8 cellular contexts compared by ENCODE assay signal in genomic region chr1:161313554-161314200, GRCh38. TPM values are rescaled to one million over a fixed set of nuclear protein-coding genes. Genes with fewer than 3 reads are reported as not detected.
A peak's percentile ranks its signal among the peaks of the same experiment; 100 is the strongest.
DNase-seq lines count a peak whose midpoint lies in the region; ATAC-seq and TF ChIP-seq lines count a peak whose summit lies in the region.

No MANE protein-coding gene starts in this region.

- peaks cover 4% of the 10 kb centered on the region; the same call in 1 of the 2 replicates for H4K20me1 ChIP-seq in PC-9 (ENCODE audit: insufficient read depth)

- no peaks in the 10 kb centered on the region for H3K27me3 Mint-ChIP-seq in neural crest cell (ENCODE audit: low read depth)

- ATAC-seq in GM21515 (IDR thresholded peaks at IDR 0.05; ENCODE audit: unreplicated experiment) = no peak
- ATAC-seq in GM19328 (IDR thresholded peaks at IDR 0.05; ENCODE audit: unreplicated experiment) = no peak

- peaks cover 11% of the 10 kb centered on the region for H3K4me1 ChIP-seq in PC-9 (replicated peaks; ENCODE audit: insufficient read depth)

- peaks cover 19% of the 10 kb centered on the region for H3K79me2 ChIP-seq in PC-9 (ENCODE audit: low read depth)

- H3K27ac Mint-ChIP-seq in neural crest cell (ENCODE audit: unreplicated experiment) = peak overlapping the region; percentile 99

- H3F3A ChIP-seq in PC-9 (ENCODE audit: insufficient read depth, low read depth) = no peaks in the 10 kb centered on the region

- H3K27ac ChIP-seq in PC-9 (peak overlapping the region; percentile 58), epithelial cell of prostate (peak overlapping the region; percentile 90)

- DNase-seq in NCI-H1092 treated with DMSO at 0.1 percent for 48 hours (lab: John Stamatoyannopoulos, UW) = peak; percentile 26
- DNase-seq in NCI-H1092 (lab: John Stamatoyannopoulos, UW) = no peak
- DNase-seq in PC-9 = no peak
- no peak for DNase-seq in epithelial cell of prostate (ENCODE audit: low read depth, low spot score)
- no peak for DNase-seq in neural crest cell (ENCODE audit: low read depth, low spot score)
- DNase-seq in NCI-H2196 treated with DMSO at 0.1 percent for 48 hours (lab: John Stamatoyannopoulos, UW; ENCODE audit: unreplicated experiment) = no peak

- H3K4me1 Mint-ChIP-seq in neural crest cell = peaks cover 55% of the 10 kb centered on the region

- peak overlapping the region; percentile 99 for H2AFZ ChIP-seq in PC-9

- H3K36me3 Mint-ChIP-seq in neural crest cell (ENCODE audit: low read depth) = peaks cover 2% of the 10 kb centered on the region

- POLR2A ChIA-PET in PC-9 (lab: Charles Lee; ENCODE audit: unreplicated experiment) = interaction anchor here (0.5 to 0.6 kb wide), 4 partner anchors 111 to 429 kb away, joined by 3 to 6 read pairs (median 4); partner anchors contain the start of gene USF1

- H3K27me3 ChIP-seq in PC-9 (ENCODE audit: insufficient read depth, low read depth) = no peaks in the 10 kb centered on the region

- H3K9me3 ChIP-seq in PC-9 (ENCODE audit: insufficient read depth, low read depth) = no peaks in the 10 kb centered on the region

- H3K4me2 ChIP-seq in PC-9 = peak overlapping the region; percentile 98

- H3K9me2 ChIP-seq in PC-9 (ENCODE audit: insufficient read depth) = no peaks in the 10 kb centered on the region

- peak overlapping the region; percentile 74 for H3K4me3 ChIP-seq in PC-9

- no peaks in the 10 kb centered on the region for H3K36me3 ChIP-seq in PC-9 (ENCODE audit: low read depth)

- TSS peak; percentile 96 for BruUV-seq in PC-9 (replicated peaks; lab: Mats Ljungman, UMichigan)

- no peaks in the 10 kb centered on the region for H3K9me3 Mint-ChIP-seq in neural crest cell

- no peak for TF ChIP-seq CTCF in PC-9 (conservative IDR thresholded peaks at IDR 0.05)
- TF ChIP-seq CTCF in neural crest cell (conservative IDR thresholded peaks at IDR 0.05) = no peak

- peak overlapping the region; percentile 95 for H3K4me3 Mint-ChIP-seq in neural crest cell

- CTCF ChIA-PET in PC-9 (lab: Charles Lee) = interaction anchor here (1.3 kb wide), 1 partner anchor 88 kb away, joined by 7 read pairs; the partner anchor contains the start of gene TOMM40L

- intact Hi-C loops in PC-9 (cut with micrococcal nuclease; ENCODE audit: unreplicated experiment) = loop anchor here (5.0 kb wide), 1 partner anchor 54 kb away; the partner anchor contains the start of gene CFAP126

RNA-seq across cellular contexts. Expression of gene SDHC, which starts 0.5 kb away (rescaled TPM):
- 215 and 216 TPM in 2 replicates for total RNA-seq in PC-9 (2021)
- total RNA-seq in neural crest cell = 193 and 200 TPM in 2 replicates

RNA-seq across cellular contexts. Expression of gene MPZ, which starts 3.9 kb away (rescaled TPM):
- total RNA-seq in PC-9 (2021) (0.39 and 0.43 TPM in 2 replicates), neural crest cell (50.2 and 51.3 TPM in 2 replicates)

RNA-seq across cellular contexts. Expression of gene CFAP126, which starts 54.0 kb away (rescaled TPM):
- 1.5 TPM in 1 of 2 replicates, not detected in the other for total RNA-seq in PC-9 (2021)
- not detected in 2 replicates for total RNA-seq in neural crest cell

RNA-seq across cellular contexts. Expression of gene PCP4L1, which starts 55.1 kb away (rescaled TPM):
- total RNA-seq in PC-9 (2021) (not detected in 2 replicates), neural crest cell (0.16 and 0.20 TPM in 2 replicates)

Comparison
In these comparisons a context has a peak if more than half of its experiments do, and no peak if none do; other contexts are left out.
1. RNA of gene MPZ, which starts 3.9 kb away (total RNA-seq): 50.2 to 51.3 TPM in neural crest cell; 0.39 to 0.43 TPM in PC-9; every median in the first group is over 10 times any median in the second.